In the genomic region with DNA sequence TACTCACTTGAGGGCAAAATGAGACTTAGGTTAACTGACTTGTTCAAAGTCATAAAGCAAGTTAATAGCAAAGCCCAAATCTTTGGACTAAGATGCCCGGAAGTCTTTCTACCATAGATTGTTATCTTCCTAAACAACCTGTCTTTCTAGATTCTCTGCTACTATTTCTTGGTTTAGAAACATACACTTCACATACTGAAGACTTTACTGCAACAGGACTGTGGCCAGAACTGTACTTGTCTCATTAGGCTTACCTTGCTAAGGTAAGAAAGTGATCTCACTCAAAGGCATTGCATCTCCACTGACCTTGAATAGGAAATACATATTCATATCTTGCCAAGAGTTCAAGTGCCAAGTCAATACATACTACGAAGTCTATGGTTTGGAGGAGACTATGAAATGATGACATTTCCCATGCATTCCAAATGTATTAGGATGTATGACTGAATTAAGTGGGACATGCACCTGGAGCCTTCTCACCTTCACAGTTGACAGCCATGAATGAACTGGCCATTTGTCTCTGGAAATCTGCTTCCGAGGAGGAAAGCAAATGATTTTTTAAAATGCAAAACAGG, we compare ENCODE assay signal across 27 cellular contexts. TPM values are rescaled to one million over a fixed set of nuclear protein-coding genes. Genes with fewer than 3 reads are reported as not detected.
DNase-seq lines count a peak whose midpoint lies in the region; TF ChIP-seq lines count a peak whose summit lies in the region.
"Had no signal": no experiment of that assay in that cellular context is flagged by ENCODE, and none has a peak within 500 bp of the region (broad histone marks: within the 10 kb centered on the region; RNA-seq: fewer than 3 reads in every experiment).

No MANE protein-coding gene starts in this region.

- H3K4me3 ChIP-seq in CD8-positive, alpha-beta memory T cell (ENCODE audit: low read length), result no peak overlapping the region
- H3K4me3 ChIP-seq in Loucy (ENCODE audit: low read length, poor library complexity, severe bottlenecking), result peak overlapping the region; percentile 13
- H3K4me3 ChIP-seq in hepatocyte, result no peak overlapping the region
- H3K4me3 ChIP-seq in neutrophil (ENCODE audit: low read depth in 1 of 2, low read length in 1 of 2), result no peak overlapping the region
- H3K4me3 ChIP-seq in testis, result no peak overlapping the region
- H3K4me3 ChIP-seq in MG63, result no peak overlapping the region
- H3K4me3 ChIP-seq: upper lobe of right lung had no signal

- peaks cover 46% of the 10 kb centered on the region for H3K4me1 ChIP-seq in CD8-positive, alpha-beta memory T cell (ENCODE audit: insufficient read depth, low read length)
- peaks cover 73% of the 10 kb centered on the region for H3K4me1 ChIP-seq in Loucy (ENCODE audit: insufficient read depth, low read length, poor library complexity, severe bottlenecking)
- H3K4me1 ChIP-seq in hepatocyte (ENCODE audit: insufficient read depth), result peaks cover 5% of the 10 kb centered on the region
- H3K4me1 ChIP-seq in neutrophil (ENCODE audit: control insufficient read depth in 1 of 2, insufficient read depth in 1 of 2, low read depth in 1 of 2, low read length in 1 of 2), result peaks cover 91 to 92% of the 10 kb centered on the region in 2 experiments
- H3K4me1 ChIP-seq in testis, result peaks cover 7% of the 10 kb centered on the region

- H2AFZ ChIP-seq in Loucy (ENCODE audit: low read length) (no peak overlapping the region), hepatocyte (no peak overlapping the region)

- no peak overlapping the region for H3K27ac ChIP-seq in CD8-positive, alpha-beta memory T cell (ENCODE audit: low read depth, low read length)
- H3K27ac ChIP-seq in hepatocyte, result peak overlapping the region; percentile 54
- H3K27ac ChIP-seq in neutrophil, result peak overlapping the region; percentile 85
- H3K27ac ChIP-seq in testis, result no peak overlapping the region
- H3K27ac ChIP-seq: upper lobe of right lung had no signal

- peaks cover 65 to 78% (median 76%) of the 10 kb centered on the region in 3 donors for H3K4me1 Mint-ChIP-seq in CD8-positive, alpha-beta memory T cell

- no peak for DNase-seq in CD8-positive, alpha-beta memory T cell
- DNase-seq in hepatocyte (ENCODE audit: low spot score) (peak; percentile 19), testis (no peak), MG63 (no peak), DMS79 (lab: John Stamatoyannopoulos, UW) (no peak)
- DNase-seq in stimulated activated CD4-positive, alpha-beta T cell treated with anti-CD3 and anti-CD28 coated beads, Interleukin-4, amount 100 ng/mL, for 4 hours, result no peak
- DNase-seq: activated CD4-positive, alpha-beta T cell treated with anti-CD3 and anti-CD28 coated beads for 4 hours; activated naive CD4-positive, alpha-beta T cell; activated T-cell treated with anti-CD3 and anti-CD28 coated beads, Interleukin-2, amount 50 U/mL, for 72 hours; Caco-2; DND-41; effector CD4-positive, alpha-beta T cell; glutamatergic neuron; IMR-90; kidney glomerular epithelial cell; NCI-H1417 treated with DMSO at 0.1 percent for 48 hours; NCI-H2081; NCI-H345; SK-N-SH; stimulated activated CD8-positive, alpha-beta memory T cell treated with anti-CD3 and anti-CD28 coated beads, Interleukin-4, amount 100 ng/mL, for 48 hours; T-helper 17 cell; upper lobe of right lung had no signal

- no peaks in the 10 kb centered on the region for H3K27me3 ChIP-seq in CD8-positive, alpha-beta memory T cell (ENCODE audit: insufficient read depth, low read length, poor library complexity, severe bottlenecking)
- H3K27me3 ChIP-seq in Loucy (ENCODE audit: insufficient read depth, low read length, poor library complexity, severe bottlenecking) (no peaks in the 10 kb centered on the region), hepatocyte (no peaks in the 10 kb centered on the region), neutrophil (no peaks in the 10 kb centered on the region), testis (no peaks in the 10 kb centered on the region), MG63 (no peaks in the 10 kb centered on the region)
- H3K27me3 ChIP-seq: upper lobe of right lung had no signal

- H3K9ac ChIP-seq in Loucy (ENCODE audit: low read depth, low read length, poor library complexity, severe bottlenecking), result no peak overlapping the region
- H3K9ac ChIP-seq: SK-N-SH had no signal

- intact Hi-C loops in testis (cut with DNase I; ENCODE audit: low total_unique reads), result no loop called here

- H4K20me1 ChIP-seq in Loucy (ENCODE audit: insufficient read depth, low read length, poor library complexity, severe bottlenecking), result peaks cover 24% of the 10 kb centered on the region
- H4K20me1 ChIP-seq in hepatocyte (ENCODE audit: insufficient read depth, poor library complexity, severe bottlenecking), result peaks cover 11% of the 10 kb centered on the region

- TF ChIP-seq CTCF in Loucy (conservative IDR thresholded peaks at IDR 0.05; ENCODE audit: low read length), result no peak
- no peak for TF ChIP-seq CTCF in hepatocyte (IDR thresholded peaks at IDR 0.05; ENCODE audit: poor library complexity)
- no peak for TF ChIP-seq CTCF in neutrophil (IDR thresholded peaks at IDR 0.05)
- TF ChIP-seq CTCF in testis (IDR thresholded peaks at IDR 0.05), result no peak

- CTCF ChIA-PET in CD8-positive, alpha-beta memory T cell (lab: Charles Lee), result no interaction called here

- POLR2A ChIA-PET in CD8-positive, alpha-beta memory T cell (lab: Charles Lee), result no interaction called here

- peak overlapping the region in 6 of 8 donors; percentile 21 to 93 (median 73) for H3K27ac Mint-ChIP-seq in CD8-positive, alpha-beta memory T cell
- H3K27ac Mint-ChIP-seq: T-helper 17 cell had no signal

- H3K9me2 ChIP-seq in Loucy (replicated peaks; ENCODE audit: low read depth, low read length) (no peaks in the 10 kb centered on the region), hepatocyte (replicated peaks; ENCODE audit: insufficient read depth) (no peaks in the 10 kb centered on the region)
- H3K9me2 ChIP-seq: SK-N-SH had no signal

- H3K9me3 ChIP-seq in CD8-positive, alpha-beta memory T cell (ENCODE audit: low read length), result no peaks in the 10 kb centered on the region
- H3K9me3 ChIP-seq in Loucy (ENCODE audit: insufficient read depth, low read depth, low read length) (no peaks in the 10 kb centered on the region), hepatocyte (ENCODE audit: low read depth) (no peaks in the 10 kb centered on the region), neutrophil (no peaks in the 10 kb centered on the region), testis (no peaks in the 10 kb centered on the region), MG63 (no peaks in the 10 kb centered on the region)
- H3K9me3 ChIP-seq: Caco-2, SK-N-SH, upper lobe of right lung had no signal

- TF ChIP-seq POLR2A in testis (IDR thresholded peaks at IDR 0.05), result no peak

- H3F3A ChIP-seq in Loucy (ENCODE audit: low read depth), result peaks cover 11% of the 10 kb centered on the region; the same call in 1 of the 2 replicates

- peaks cover 0 to 2% (median 0%) of the 10 kb centered on the region in 5 donors for H3K9me3 Mint-ChIP-seq in CD8-positive, alpha-beta memory T cell
- H3K9me3 Mint-ChIP-seq: activated T-cell treated with anti-CD3 and anti-CD28 coated beads, Interleukin-2, amount 50 U/mL, for 72 hours; brain had no signal

- no peak overlapping the region for H3K4me3 Mint-ChIP-seq in CD8-positive, alpha-beta memory T cell
- H3K4me3 Mint-ChIP-seq: activated T-cell treated with anti-CD3 and anti-CD28 coated beads, Interleukin-2, amount 50 U/mL, for 72 hours; T-helper 17 cell had no signal

- peaks cover 0 to 10% (median 0%) of the 10 kb centered on the region in 3 donors for H3K36me3 Mint-ChIP-seq in CD8-positive, alpha-beta memory T cell
- H3K36me3 Mint-ChIP-seq: brain had no signal

- H3K36me3 ChIP-seq in CD8-positive, alpha-beta memory T cell (ENCODE audit: insufficient read depth, low read length), result no peaks in the 10 kb centered on the region
- H3K36me3 ChIP-seq in Loucy (ENCODE audit: insufficient read depth, low read length) (no peaks in the 10 kb centered on the region), hepatocyte (replicated peaks; ENCODE audit: insufficient read depth, low read depth) (no peaks in the 10 kb centered on the region), neutrophil (no peaks in the 10 kb centered on the region), testis (ENCODE audit: low read depth, missing control alignments) (no peaks in the 10 kb centered on the region), MG63 (no peaks in the 10 kb centered on the region)
- H3K36me3 ChIP-seq: upper lobe of right lung had no signal

- H3K4me2 ChIP-seq in Loucy (ENCODE audit: low read depth, low read length, poor library complexity, severe bottlenecking), result peak overlapping the region; percentile 60
- peak overlapping the region; percentile 13 for H3K4me2 ChIP-seq in hepatocyte
- H3K4me2 ChIP-seq: SK-N-SH had no signal

- H3K27me3 Mint-ChIP-seq in CD8-positive, alpha-beta memory T cell, result peaks cover 0 to under 1% of the 10 kb centered on the region in 2 donors
- H3K27me3 Mint-ChIP-seq: T-helper 17 cell had no signal

- H3K79me2 ChIP-seq in Loucy (ENCODE audit: insufficient read depth, low read length), result peaks cover 91% of the 10 kb centered on the region
- peaks cover 87% of the 10 kb centered on the region for H3K79me2 ChIP-seq in hepatocyte

- WGBS in hepatocyte (ENCODE audit: low lambda C conversion rate, missing lambda C conversion rate), result 74% methylated on average over 3 of the region's 3 CpGs
- WGBS in testis, 2 donors, result 84 to 87% methylated on average over 3 of the region's 3 CpGs

RNA-seq across cellular contexts. Expression of gene ZDHHC3, which starts 5.0 kb away (rescaled TPM):
- 10 to 100 TPM; 40.9 to 41.8 TPM for total RNA-seq in CD8-positive, alpha-beta memory T cell
- 46.3 TPM for polyA plus RNA-seq in CD8-positive, alpha-beta memory T cell
- total RNA-seq in hepatocyte (60.3 and 71.2 TPM in 2 replicates), testis (100 to 1,000 TPM; 122 to 164 TPM)
- polyA plus RNA-seq in hepatocyte (59.5 and 62.0 TPM in 2 replicates), testis (ENCODE audit: insufficient read depth, low read depth, low replicate concordance) (248 TPM)
- 26.1 and 28.5 TPM in 2 replicates for total RNA-seq in MG63 (2014; rRNA removed; shearing (Covaris generic); ENCODE audit: low replicate concordance)

RNA-seq across cellular contexts. Expression of gene EXOSC7, which starts 5.0 kb away (rescaled TPM):
- 10 to 100 TPM; 86.4 to 89.6 TPM for total RNA-seq in CD8-positive, alpha-beta memory T cell
- polyA plus RNA-seq in CD8-positive, alpha-beta memory T cell, result 42.1 TPM
- total RNA-seq in hepatocyte (46.7 and 53.3 TPM in 2 replicates), testis (10 to 100 TPM; 66.3 to 71.5 TPM)
- polyA plus RNA-seq in hepatocyte (55.8 and 61.3 TPM in 2 replicates), testis (ENCODE audit: insufficient read depth, low read depth, low replicate concordance) (63.3 TPM)
- total RNA-seq in MG63 (2014; rRNA removed; shearing (Covaris generic); ENCODE audit: low replicate concordance), result 22.4 and 44.3 TPM in 2 replicates

RNA-seq across cellular contexts. Expression of gene CLEC3B, which starts 55.1 kb away (rescaled TPM):
- total RNA-seq in CD8-positive, alpha-beta memory T cell, result under 1 TPM in 1 of 2 experiments, not detected in 1; 0.24 TPM
- polyA plus RNA-seq in CD8-positive, alpha-beta memory T cell, result not detected
- 0.64 and 1.3 TPM in 2 replicates for total RNA-seq in hepatocyte
- polyA plus RNA-seq in hepatocyte, result 1.7 and 2.6 TPM in 2 replicates
- total RNA-seq in testis, result 10 to 100 TPM; 86.6 to 88.8 TPM
- 198 TPM for polyA plus RNA-seq in testis (ENCODE audit: insufficient read depth, low read depth, low replicate concordance)
- total RNA-seq in MG63 (2014; rRNA removed; shearing (Covaris generic); ENCODE audit: low replicate concordance), result 0.10 and 2.0 TPM in 2 replicates
- total RNA-seq: epithelial cell of proximal tubule, M059J had no signal

Comparison
In these comparisons a context has a peak if more than half of its experiments do, and no peak if none do; other contexts are left out.
1. H3K27ac ChIP-seq: peak in hepatocyte (single experiment) and neutrophil (single experiment); none in CD8-positive, alpha-beta memory T cell (single experiment) and testis (0 of 2).
2. RNA of gene CLEC3B, which starts 55.1 kb away (total RNA-seq): 86.6 to 88.8 TPM in testis; 0.64 to 1.3 TPM in hepatocyte, 0.24 TPM in CD8-positive, alpha-beta memory T cell and 0.10 to 2.0 TPM in MG63; every median in the first group is over 10 times any median in the second.